Comparison of ENCODE assay signal across 18 cellular contexts in genomic region chr4:142222127-142222526, GRCh38.
A peak's percentile ranks its signal among the peaks of the same experiment; 100 is the strongest.
DNase-seq lines count a peak whose midpoint lies in the region; ATAC-seq and TF ChIP-seq lines count a peak whose summit lies in the region.
"Had no signal": no experiment of that assay in that cellular context is flagged by ENCODE, and none has a peak within 500 bp of the region (broad histone marks: within the 10 kb centered on the region; RNA-seq: fewer than 3 reads in every experiment).

No MANE protein-coding gene starts in this region.

- H3K27ac Mint-ChIP-seq in activated naive CD4-positive, alpha-beta T cell treated with anti-CD3 and anti-CD28 coated beads, Interleukin-2, amount 50 U/mL, for 72 hours: peak overlapping the region; percentile 27 to 40

- H3K36me3 Mint-ChIP-seq in activated naive CD4-positive, alpha-beta T cell treated with anti-CD3 and anti-CD28 coated beads, Interleukin-2, amount 50 U/mL, for 72 hours: peaks cover 6 to 22% of the 10 kb centered on the region in 2 donors
- H3K36me3 Mint-ChIP-seq: CD14-positive monocyte had no signal

- no peaks in the 10 kb centered on the region for H3K9me3 Mint-ChIP-seq in activated naive CD4-positive, alpha-beta T cell treated with anti-CD3 and anti-CD28 coated beads, Interleukin-2, amount 50 U/mL, for 72 hours

- peaks cover 5% of the 10 kb centered on the region for H3K4me1 ChIP-seq in foreskin keratinocyte
- H3K4me1 ChIP-seq: SJCRH30 had no signal

- no peak for TF ChIP-seq CTCF in foreskin keratinocyte (conservative IDR thresholded peaks at IDR 0.05)
- TF ChIP-seq CTCF in coronary artery (IDR thresholded peaks at IDR 0.05): no peak

- no peaks in the 10 kb centered on the region for H3K27me3 ChIP-seq in foreskin keratinocyte
- H3K27me3 ChIP-seq: SJCRH30 had no signal

- DNase-seq in activated naive CD4-positive, alpha-beta T cell treated with anti-CD3 and anti-CD28 coated beads, Interleukin-2, amount 50 U/mL, for 72 hours (ENCODE audit: low spot score in 2 of 2): no peak
- no peak for DNase-seq in activated naive CD4-positive, alpha-beta T cell (lab: John Stamatoyannopoulos, UW)
- DNase-seq in HT1080 (ENCODE audit: low read depth): peak; percentile 3
- DNase-seq in amniotic epithelial cell (ENCODE audit: low read depth): peak; percentile 42
- peak; percentile 36 to 77 for DNase-seq in foreskin keratinocyte
- DNase-seq in coronary artery (ENCODE audit: low spot score): no peak
- no peak for DNase-seq in central memory CD4-positive, alpha-beta T cell
- DNase-seq: AML-193, EL, Karpas-422, NCI-H1105 treated with DMSO at 0.1 percent for 48 hours, NCI-H187, NCI-H446, NCI-H69, SJCRH30 had no signal

- H3K4me3 ChIP-seq in coronary artery: no peak overlapping the region
- H3K4me3 ChIP-seq: SJCRH30 had no signal

- ATAC-seq in activated naive CD4-positive, alpha-beta T cell treated with anti-CD3 and anti-CD28 coated beads, Interleukin-2, amount 50 U/mL, for 72 hours: peak in 1 of 2 donors; percentile 67
- ATAC-seq in foreskin keratinocyte: peak; percentile 70
- no peak for ATAC-seq in HG02981 (IDR thresholded peaks at IDR 0.05; ENCODE audit: unreplicated experiment)

- H3K27ac ChIP-seq in foreskin keratinocyte (no peak overlapping the region), coronary artery (no peak overlapping the region)
- H3K27ac ChIP-seq: RWPE1, SJCRH30 had no signal

Comparison
In these comparisons a context has a peak if more than half of its experiments do, and no peak if none do; other contexts are left out.
1. DNase-seq: peak in HT1080 (single experiment), amniotic epithelial cell (single experiment) and foreskin keratinocyte (2 of 2); none in activated naive CD4-positive, alpha-beta T cell treated with anti-CD3 and anti-CD28 coated beads, Interleukin-2, amount 50 U/mL, for 72 hours (0 of 2), activated naive CD4-positive, alpha-beta T cell (0 of 4), coronary artery (single experiment) and central memory CD4-positive, alpha-beta T cell (single experiment).